ENCODE assay signal across 30 cellular contexts in the genomic region with DNA sequence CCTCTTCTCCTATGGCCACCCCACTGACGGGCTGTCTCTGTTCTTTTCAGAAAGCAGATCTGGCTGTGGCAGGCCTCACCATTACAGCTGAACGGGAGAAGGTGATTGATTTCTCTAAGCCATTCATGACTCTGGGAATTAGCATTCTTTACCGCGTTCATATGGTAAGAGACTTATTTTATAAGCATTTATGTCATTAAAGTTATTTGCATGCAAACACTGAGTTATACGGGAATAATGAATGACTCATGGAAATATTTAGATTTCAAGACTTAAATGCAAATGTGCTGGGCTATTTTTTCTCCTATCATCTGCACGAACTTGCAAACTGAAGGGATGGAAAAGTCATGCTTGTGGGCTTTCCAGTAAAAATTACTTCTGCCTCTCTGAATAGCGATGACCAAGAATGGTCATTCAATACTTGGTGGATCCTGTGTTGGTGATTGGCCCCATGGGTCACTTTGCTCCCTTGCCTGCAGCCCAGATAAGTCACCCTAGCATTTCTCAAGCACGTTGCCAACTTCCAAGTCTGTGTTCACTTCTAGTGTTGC.
"Had no signal": no experiment of that assay in that cellular context is flagged by ENCODE, and none has a peak within 500 bp of the region (broad histone marks: within the 10 kb centered on the region; RNA-seq: fewer than 3 reads in every experiment).

No MANE protein-coding gene starts in this region.

- H3K36me3 ChIP-seq: adrenal gland, esophagus muscularis mucosa, WERI-Rb-1 had no signal

- H3K27ac ChIP-seq: adrenal gland, esophagus muscularis mucosa, WERI-Rb-1 had no signal

- ATAC-seq: activated CD4-positive, CD25-positive, alpha-beta regulatory T cell treated with anti-CD3 and anti-CD28 coated beads, Interleukin-2, amount 50 U/mL, for 24 hours; activated CD8-positive, alpha-beta memory T cell treated with anti-CD3 and anti-CD28 coated beads, Interleukin-2, amount 10 ng/mL, durations not matched to agents 7 days and 5 days; activated CD8-positive, alpha-beta T cell treated with anti-CD3 and anti-CD28 coated beads for 36 hours; activated naive CD8-positive, alpha-beta T cell treated with anti-CD3 and anti-CD28 coated beads, Interleukin-2, amount 50 U/mL, for 24 hours; effector memory CD8-positive, alpha-beta T cell; T-helper 17 cell had no signal

- H3K27me3 ChIP-seq: adrenal gland had no signal

- H3K4me3 ChIP-seq: adrenal gland, esophagus muscularis mucosa had no signal

- H3K4me1 ChIP-seq: adrenal gland, esophagus muscularis mucosa had no signal

- H3K9me3 ChIP-seq: adrenal gland had no signal

- DNase-seq: activated B cell treated with CpG ODN at 0.5 μM for 24 hours; activated CD4-positive, alpha-beta T cell treated with anti-CD3 and anti-CD28 coated beads for 48 hours; activated CD4-positive, alpha-beta T cell treated with anti-CD3 and anti-CD28 coated beads, Interleukin-2, amount 50 U/mL, for 1 hour; activated CD4-positive, alpha-beta T cell treated with anti-CD3 and anti-CD28 coated beads, Interleukin-2, amount 50 U/mL, for 48 hours; activated CD8-positive, alpha-beta memory T cell treated with anti-CD3 and anti-CD28 coated beads, Interleukin-2, amount 10 ng/mL, durations not matched to agents 7 days and 5 days; activated CD8-positive, alpha-beta memory T cell treated with anti-CD3 and anti-CD28 coated beads, Interleukin-2, amount 50 U/mL, for 4 hours; activated CD8-positive, alpha-beta T cell treated with anti-CD3 and anti-CD28 coated beads for 36 hours; activated effector memory CD4-positive, alpha-beta T cell treated with anti-CD3 and anti-CD28 coated beads, Interleukin-2, amount 50 U/mL, for 16 hours; activated naive CD4-positive, alpha-beta T cell treated with anti-CD3 and anti-CD28 coated beads for 36 hours; activated naive CD8-positive, alpha-beta T cell treated with anti-CD3 and anti-CD28 coated beads for 36 hours; activated naive CD8-positive, alpha-beta T cell treated with anti-CD3 and anti-CD28 coated beads, Interleukin-2, amount 50 U/mL, for 24 hours; activated T-cell treated with anti-CD3 and anti-CD28 coated beads, Interleukin-2, amount 50 U/mL, for 1 hour; activated T-cell treated with anti-CD3 and anti-CD28 coated beads, Interleukin-2, amount 50 U/mL, for 48 hours; adrenal gland; amygdala; aorta; caudate nucleus; cortex of kidney; dermis blood vessel endothelial cell; effector CD4-positive, alpha-beta T cell; effector memory CD8-positive, alpha-beta T cell; erythroblast; foreskin fibroblast; head of caudate nucleus; hippocampal formation; T-helper 17 cell; T1000; WERI-Rb-1 had no signal
